In genomic region chr12:52395761-52396434, GRCh38 we compare ENCODE assay signal across 10 cellular contexts. TPM values are rescaled to one million over a fixed set of nuclear protein-coding genes. Genes with fewer than 3 reads are reported as not detected.
DNase-seq lines count a peak whose midpoint lies in the region; ATAC-seq and TF ChIP-seq lines count a peak whose summit lies in the region.
"Had no signal": no experiment of that assay in that cellular context is flagged by ENCODE, and none has a peak within 500 bp of the region (broad histone marks: within the 10 kb centered on the region; RNA-seq: fewer than 3 reads in every experiment).

No MANE protein-coding gene starts in this region.

- no peak overlapping the region for H3K4me2 ChIP-seq in SK-N-SH

- DNase-seq in SK-N-SH (no peak), NCI-H1694 (lab: John Stamatoyannopoulos, UW) (peak; percentile 10), chondrocyte (ENCODE audit: low spot score) (no peak), progenitor cell of endocrine pancreas (ENCODE audit: low spot score, unreplicated experiment) (peak; percentile 62), NCI-H446 treated with DMSO at 0.1 percent for 48 hours (lab: John Stamatoyannopoulos, UW) (no peak)

- CTCF ChIA-PET in SK-N-SH (lab: Yijun Ruan, JAX) = interaction anchor here (0.7 to 1.9 kb wide), 8 partner anchors 9 to 585 kb away, joined by 3 to 7 read pairs (median 4); no protein-coding TSS in a partner anchor

- H3F3A ChIP-seq in SK-N-SH (replicated peaks; ENCODE audit: insufficient read depth) = no peaks in the 10 kb centered on the region

- H3K9me2 ChIP-seq in SK-N-SH = no peaks in the 10 kb centered on the region

- H2AFZ ChIP-seq in SK-N-SH (ENCODE audit: low read depth) = no peak overlapping the region
- H2AFZ ChIP-seq: parathyroid adenoma had no signal

- 47% methylated on average over 16 of the region's 20 CpGs for WGBS in SK-N-SH (ENCODE audit: low lambda C conversion rate)

- no peaks in the 10 kb centered on the region for H3K79me2 ChIP-seq in SK-N-SH (ENCODE audit: insufficient read depth)
- H3K79me2 ChIP-seq: parathyroid adenoma had no signal

- H3K36me3 ChIP-seq in SK-N-SH (replicated peaks in 1 of 2; ENCODE audit: control insufficient read depth in 1 of 2, insufficient read depth in 2 of 2, low read length in 1 of 2) = no peaks in the 10 kb centered on the region
- H3K36me3 ChIP-seq: suprapubic skin had no signal

- peaks cover 9% of the 10 kb centered on the region for H3K4me1 Mint-ChIP-seq in chondrocyte (ENCODE audit: low read depth)
- H3K4me1 Mint-ChIP-seq in progenitor cell of endocrine pancreas (ENCODE audit: low read depth) = peaks cover 7% of the 10 kb centered on the region

- H3K27ac ChIP-seq in SK-N-SH (ENCODE audit: low read depth in 2 of 2, low read length in 1 of 2) = no peak overlapping the region
- H3K27ac ChIP-seq: parathyroid adenoma, suprapubic skin had no signal

- H3K9me3 ChIP-seq in SK-N-SH = no peaks in the 10 kb centered on the region
- H3K9me3 ChIP-seq: suprapubic skin had no signal

- H3K36me3 Mint-ChIP-seq in chondrocyte (ENCODE audit: low read depth) (no peaks in the 10 kb centered on the region), progenitor cell of endocrine pancreas (ENCODE audit: insufficient read depth) (no peaks in the 10 kb centered on the region)

- no peak for TF ChIP-seq RAD21 in SK-N-SH (IDR thresholded peaks at IDR 0.05; ENCODE audit: low read length)

- peaks cover 0 to 7% of the 10 kb centered on the region in 2 experiments; a peak in 1 of 4 replicates for H3K4me1 ChIP-seq in SK-N-SH (ENCODE audit: control insufficient read depth in 1 of 2, insufficient read depth in 2 of 2, low read depth in 1 of 2, low read length in 1 of 2)

- ATAC-seq in SK-N-SH treated with all-trans-retinoic acid at 6 μM for 48 hours (no peak; the same call in 2 of the 3 replicates), GM21717 (IDR thresholded peaks at IDR 0.05; ENCODE audit: unreplicated experiment) (no peak), GM18498 (IDR thresholded peaks at IDR 0.05; ENCODE audit: unreplicated experiment) (no peak)

- no peak overlapping the region for H3K4me3 Mint-ChIP-seq in chondrocyte (ENCODE audit: unreplicated experiment)
- H3K4me3 Mint-ChIP-seq in progenitor cell of endocrine pancreas (ENCODE audit: low read depth) = no peak overlapping the region

- POLR2A ChIA-PET in SK-N-SH (lab: Yijun Ruan, JAX) = no interaction called here

- H3K27me3 Mint-ChIP-seq in chondrocyte (ENCODE audit: low read depth) (peaks cover 35% of the 10 kb centered on the region), progenitor cell of endocrine pancreas (peaks cover 30% of the 10 kb centered on the region)

- H3K27ac Mint-ChIP-seq in chondrocyte (ENCODE audit: unreplicated experiment) = no peak overlapping the region
- H3K27ac Mint-ChIP-seq in progenitor cell of endocrine pancreas = no peak overlapping the region

- TF ChIP-seq EP300 in SK-N-SH (IDR thresholded peaks at IDR 0.05; ENCODE audit: borderline replicate concordance in 1 of 2, low read depth in 1 of 2, low read length in 1 of 2) = no peak

- peak; percentile 39 for TF ChIP-seq CTCF in SK-N-SH (IDR thresholded peaks at IDR 0.05)
- peak; percentile 50 for TF ChIP-seq CTCF in chondrocyte (IDR thresholded peaks at IDR 0.05)
- TF ChIP-seq CTCF in progenitor cell of endocrine pancreas (IDR thresholded peaks at IDR 0.05; ENCODE audit: unreplicated experiment) = peak; percentile 87

- H3K4me3 ChIP-seq in SK-N-SH (ENCODE audit: low read depth in 2 of 2, low read length in 1 of 2) = no peak overlapping the region
- H3K4me3 ChIP-seq: suprapubic skin had no signal

- H4K20me1 ChIP-seq in SK-N-SH (ENCODE audit: insufficient read depth) = no peaks in the 10 kb centered on the region

- peaks cover 37% of the 10 kb centered on the region; the same call in 1 of the 2 replicates for H3K27me3 ChIP-seq in SK-N-SH (ENCODE audit: insufficient read depth)

- H3K9ac ChIP-seq in SK-N-SH = no peak overlapping the region
- H3K9ac ChIP-seq: parathyroid adenoma had no signal

- H3K9me3 Mint-ChIP-seq in chondrocyte (ENCODE audit: low read depth) = no peaks in the 10 kb centered on the region
- no peaks in the 10 kb centered on the region for H3K9me3 Mint-ChIP-seq in progenitor cell of endocrine pancreas (ENCODE audit: low read depth)

TF ChIP-seq in SK-N-SH, 30 proteins besides CTCF, POLR2A, EP300 and RAD21:
- TF ChIP-seq MXI1 (IDR thresholded peaks at IDR 0.05; ENCODE audit: low read depth, low read length) (no peak), ZBTB33 (IDR thresholded peaks at IDR 0.05; ENCODE audit: borderline replicate concordance, low read depth) (no peak), GATA2 (CRISPR knock-in tag; IDR thresholded peaks at IDR 0.05) (no peak), NFIC (IDR thresholded peaks at IDR 0.05; ENCODE audit: borderline replicate concordance) (no peak)

TF ChIP-seq in SK-N-SH treated with all-trans-retinoic acid at 6 μM for 48 hours, 23 proteins besides CTCF, POLR2A, EP300 and RAD21:
- TF ChIP-seq TSHZ2 (CRISPR knock-in tag; IDR thresholded peaks at IDR 0.05) (no peak), ZFP3 (CRISPR knock-in tag; IDR thresholded peaks at IDR 0.05) (no peak)
TF ChIP-seq in SK-N-SH treated with all-trans-retinoic acid at 6 μM for 48 hours: peak in this region for 0.

RNA-seq across cellular contexts. Expression of gene KRT82, which starts 10.2 kb away (rescaled TPM):
- polyA plus RNA-seq in SK-N-SH (2012; rRNA removed) = not detected in 2 replicates
- polyA plus RNA-seq in SK-N-SH (2012; cell fraction: cytosol; rRNA removed) = not detected in 2 replicates
- not detected in 2 replicates for polyA plus RNA-seq in SK-N-SH (2012; cell fraction: nucleus; rRNA removed)
- not detected in 3 replicates for total RNA-seq in chondrocyte
- total RNA-seq in progenitor cell of endocrine pancreas = not detected in 2 replicates

RNA-seq across cellular contexts. Expression of gene KRT84, which starts 10.4 kb away (rescaled TPM):
- not detected in 2 replicates for polyA plus RNA-seq in SK-N-SH (2012; rRNA removed)
- polyA plus RNA-seq in SK-N-SH (2012; cell fraction: cytosol; rRNA removed) = not detected in 2 replicates
- polyA plus RNA-seq in SK-N-SH (2012; cell fraction: nucleus; rRNA removed) = not detected in 2 replicates
- not detected in 3 replicates for total RNA-seq in chondrocyte
- not detected in 2 replicates for total RNA-seq in progenitor cell of endocrine pancreas

RNA-seq across cellular contexts. Expression of gene KRT85, which starts 28.6 kb away (rescaled TPM):
- not detected in 2 replicates for polyA plus RNA-seq in SK-N-SH (2012; rRNA removed)
- polyA plus RNA-seq in SK-N-SH (2012; cell fraction: cytosol; rRNA removed) = not detected in 2 replicates
- not detected in 2 replicates for polyA plus RNA-seq in SK-N-SH (2012; cell fraction: nucleus; rRNA removed)
- not detected in 3 replicates for total RNA-seq in chondrocyte
- total RNA-seq in progenitor cell of endocrine pancreas = not detected in 2 replicates

RNA-seq across cellular contexts. Expression of gene KRT75, which starts 38.3 kb away (rescaled TPM):
- not detected in 2 replicates for polyA plus RNA-seq in SK-N-SH (2012; rRNA removed)
- not detected in 2 replicates for polyA plus RNA-seq in SK-N-SH (2012; cell fraction: cytosol; rRNA removed)
- polyA plus RNA-seq in SK-N-SH (2012; cell fraction: nucleus; rRNA removed) = not detected in 2 replicates
- total RNA-seq in chondrocyte (not detected in 3 replicates), progenitor cell of endocrine pancreas (not detected in 2 replicates)

RNA-seq across cellular contexts. Expression of gene KRT6B, which starts 56.0 kb away (rescaled TPM):
- polyA plus RNA-seq in SK-N-SH (2012; rRNA removed) = not detected in 2 replicates
- not detected in 2 replicates for polyA plus RNA-seq in SK-N-SH (2012; cell fraction: cytosol; rRNA removed)
- polyA plus RNA-seq in SK-N-SH (2012; cell fraction: nucleus; rRNA removed) = not detected in 2 replicates
- not detected in 3 replicates for total RNA-seq in chondrocyte
- not detected in 2 replicates for total RNA-seq in progenitor cell of endocrine pancreas

Comparison
In these comparisons a context has a peak if more than half of its experiments do, and no peak if none do; other contexts are left out.
1. DNase-seq: peak in NCI-H1694 (single experiment) and progenitor cell of endocrine pancreas (single experiment); none in SK-N-SH (single experiment), chondrocyte (single experiment) and NCI-H446 treated with DMSO at 0.1 percent for 48 hours (single experiment).
2. Peak in every context shown above with its lines, with median percentiles within 50 percentile points of each other: CTCF ChIP-seq.